1 cellular context compared by ENCODE assay signal in the genomic region with DNA sequence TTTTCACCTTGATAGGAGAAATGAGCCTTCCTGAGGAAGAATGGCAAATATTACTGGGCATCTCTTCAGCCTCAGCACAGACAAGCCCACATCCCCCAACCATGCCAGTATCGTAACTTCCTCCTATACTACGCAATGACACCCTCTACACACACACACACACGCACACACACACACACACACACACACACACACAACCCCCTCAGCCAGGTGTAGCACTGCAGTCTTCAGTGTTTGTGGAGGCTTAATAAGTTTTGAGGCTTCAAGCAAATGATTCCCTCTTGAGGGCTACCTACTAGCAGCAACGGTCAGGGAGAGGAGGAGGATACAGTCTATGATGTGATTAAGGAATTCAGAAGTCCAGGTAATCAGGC.
A peak's percentile ranks its signal among the peaks of the same experiment; 100 is the strongest.
TF ChIP-seq lines count a peak whose summit lies in the region.

No MANE protein-coding gene starts in this region.

TF ChIP-seq in K562, 482 proteins besides CTCF, POLR2A, EP300 and RAD21:
- TF ChIP-seq TBP (optimal IDR thresholded peaks at IDR 0.05; ENCODE audit: low read depth, low read length) (no peak), ELF4 (CRISPR knock-in tag; IDR thresholded peaks at IDR 0.05) (peak; percentile 42; the same call in 1 of the 2 replicates), CTBP1 (IDR thresholded peaks at IDR 0.05; ENCODE audit: borderline replicate concordance) (0 out of 2 replicates have a peak, but pooled peaks have one; percentile 19), HDAC1 (IDR thresholded peaks at IDR 0.05) (0 out of 4 replicates have a peak, but pooled peaks of 1 of the 2 experiments have one; percentile 21)
